In genomic region chr5:179732918-179733763, GRCh38 we compare ENCODE assay signal across 8 cellular contexts. TPM values are rescaled to one million over a fixed set of nuclear protein-coding genes. Genes with fewer than 3 reads are reported as not detected.
DNase-seq lines count a peak whose midpoint lies in the region; ATAC-seq and TF ChIP-seq lines count a peak whose summit lies in the region.

No MANE protein-coding gene starts in this region.

- 1% methylated on average over 60 of the region's 101 CpGs for WGBS in hepatocyte (ENCODE audit: low lambda C conversion rate, missing lambda C conversion rate)

- peak overlapping the region; percentile 76 for H3K9ac ChIP-seq in rectal smooth muscle tissue (ENCODE audit: low read length)

- H3K4me2 ChIP-seq in hepatocyte = peak overlapping the region; percentile 94

- H3K27me3 ChIP-seq in Peyer's patch (no peaks in the 10 kb centered on the region), hepatocyte (no peaks in the 10 kb centered on the region), rectal smooth muscle tissue (ENCODE audit: control insufficient read depth, insufficient read depth, low read length) (no peaks in the 10 kb centered on the region)

- H3K4me3 ChIP-seq in Peyer's patch (peak overlapping the region; percentile 93 to 98 (median 96)), hepatocyte (peak overlapping the region; percentile 43), rectal smooth muscle tissue (ENCODE audit: low read length) (peak overlapping the region; percentile 86)

- peak; percentile 5 for ATAC-seq in GM18520 (IDR thresholded peaks at IDR 0.05; ENCODE audit: unreplicated experiment)
- peak; percentile 28 for ATAC-seq in HG03064 (IDR thresholded peaks at IDR 0.05; ENCODE audit: low read depth, unreplicated experiment)

- DNase-seq in AG20443 (ENCODE audit: low spot score) (peak; percentile 67), Peyer's patch (peak in 2 of 3 donors; percentile 32 to 60), hepatocyte (ENCODE audit: low spot score) (peak; percentile 62), H4 (ENCODE audit: low spot score) (no peak)

- H3K9me3 ChIP-seq in Peyer's patch (no peaks in the 10 kb centered on the region), hepatocyte (ENCODE audit: low read depth) (no peaks in the 10 kb centered on the region)

- H2AFZ ChIP-seq in hepatocyte = peak overlapping the region; percentile 29

- H3K27ac ChIP-seq in Peyer's patch = peak overlapping the region; percentile 95 to 99 (median 98)
- peak overlapping the region; percentile 84 for H3K27ac ChIP-seq in angular gyrus (ENCODE audit: low read depth, low read length)
- H3K27ac ChIP-seq in hepatocyte = peak overlapping the region; percentile 89
- peak overlapping the region; percentile 87 for H3K27ac ChIP-seq in rectal smooth muscle tissue (ENCODE audit: low read depth, low read length)

- TF ChIP-seq CTCF in Peyer's patch (IDR thresholded peaks at IDR 0.05) = no peak
- no peak for TF ChIP-seq CTCF in hepatocyte (IDR thresholded peaks at IDR 0.05; ENCODE audit: poor library complexity)

- H4K20me1 ChIP-seq in hepatocyte (ENCODE audit: insufficient read depth, poor library complexity, severe bottlenecking) = peaks cover 47% of the 10 kb centered on the region

- H3K79me2 ChIP-seq in hepatocyte = peaks cover 49% of the 10 kb centered on the region

- no peaks in the 10 kb centered on the region for H3K9me2 ChIP-seq in hepatocyte (replicated peaks; ENCODE audit: insufficient read depth)

- H3K36me3 ChIP-seq in Peyer's patch = peaks cover 0 to 34% (median 0%) of the 10 kb centered on the region in 3 donors
- no peaks in the 10 kb centered on the region for H3K36me3 ChIP-seq in hepatocyte (replicated peaks; ENCODE audit: insufficient read depth, low read depth)
- peaks cover 8% of the 10 kb centered on the region for H3K36me3 ChIP-seq in rectal smooth muscle tissue (ENCODE audit: control insufficient read depth, insufficient read depth, low read length)

- H3K4me1 ChIP-seq in Peyer's patch (peaks cover 0 to 33% (median 4%) of the 10 kb centered on the region in 4 donors), hepatocyte (ENCODE audit: insufficient read depth) (peaks cover 26% of the 10 kb centered on the region), rectal smooth muscle tissue (ENCODE audit: control insufficient read depth, insufficient read depth, low read length) (peaks cover 13% of the 10 kb centered on the region)

- peak in 1 of 2 donors; percentile 31 for TF ChIP-seq POLR2A in Peyer's patch (IDR thresholded peaks at IDR 0.05)

RNA-seq across cellular contexts. Expression of gene MAML1, which starts 0.5 kb away (rescaled TPM):
- total RNA-seq in Peyer's patch = 10 to 100 TPM; 29.6 to 43.1 (median 37.3) TPM
- 14.2 and 15.9 TPM in 2 replicates for total RNA-seq in hepatocyte
- 7.5 and 8.8 TPM in 2 replicates for polyA plus RNA-seq in hepatocyte
- total RNA-seq in H4 (2014; rRNA removed; shearing (Covaris generic)) = 11.9 and 12.8 TPM in 2 replicates

RNA-seq across cellular contexts. Expression of gene CANX, which starts 34.4 kb away (rescaled TPM):
- 100 to 1,000 TPM; 171 to 324 (median 287) TPM for total RNA-seq in Peyer's patch
- 701 and 705 TPM in 2 replicates for total RNA-seq in hepatocyte
- polyA plus RNA-seq in hepatocyte = 329 and 369 TPM in 2 replicates
- 978 and 1,126 TPM in 2 replicates for total RNA-seq in H4 (2014; rRNA removed; shearing (Covaris generic))

RNA-seq across cellular contexts. Expression of gene CBY3, which starts 52.3 kb away (rescaled TPM):
- total RNA-seq in Peyer's patch = not detected
- total RNA-seq in hepatocyte = not detected in 2 replicates
- not detected in 2 replicates for polyA plus RNA-seq in hepatocyte
- total RNA-seq in H4 (2014; rRNA removed; shearing (Covaris generic)) = not detected in 2 replicates

Comparison
In these comparisons a context has a peak if more than half of its experiments do, and no peak if none do; other contexts are left out.
1. H3K4me3 ChIP-seq: peak in every context shown above with its lines; median percentile 96 in Peyer's patch; 86 in rectal smooth muscle tissue; 43 in hepatocyte.